Comparison of ENCODE assay signal across 1 cellular context in genomic region chr7:126803060-126803665, GRCh38.
TF ChIP-seq lines count a peak whose summit lies in the region.

No MANE protein-coding gene starts in this region.

TF ChIP-seq in SK-N-SH, 30 proteins besides CTCF, POLR2A, EP300 and RAD21 (continued from another document):
- no peak for TF ChIP-seq FOSL2 (IDR thresholded peaks at IDR 0.05; ENCODE audit: borderline replicate concordance, low read depth)
- peak; percentile 12; the same call in 1 of the 2 replicates for TF ChIP-seq NRF1 (IDR thresholded peaks at IDR 0.05; ENCODE audit: low read depth, low read length)
- TF ChIP-seq ZBTB33 (IDR thresholded peaks at IDR 0.05; ENCODE audit: borderline replicate concordance, low read depth), result no peak
- no peak for TF ChIP-seq MEF2A (IDR thresholded peaks at IDR 0.05; ENCODE audit: borderline replicate concordance, low read depth)
- TF ChIP-seq YY1 (IDR thresholded peaks at IDR 0.05; ENCODE audit: low read depth), result no peak
- no peak for TF ChIP-seq IRF3 (IDR thresholded peaks at IDR 0.05; ENCODE audit: low read depth, low read length)
- TF ChIP-seq RCOR1 (IDR thresholded peaks at IDR 0.05; ENCODE audit: low read length), result 0 out of 2 replicates have a peak, but pooled peaks have one; percentile 15
- peak; percentile 14; the same call in 1 of the 2 replicates for TF ChIP-seq RFX5 (IDR thresholded peaks at IDR 0.05; ENCODE audit: low read length)
- no peak for TF ChIP-seq TCF12 (IDR thresholded peaks at IDR 0.05)
- no peak for TF ChIP-seq TEAD4 (IDR thresholded peaks at IDR 0.05; ENCODE audit: borderline replicate concordance, insufficient read depth)
- TF ChIP-seq SMC3 (IDR thresholded peaks at IDR 0.05; ENCODE audit: low read depth, low read length), result peak; percentile 85
- TF ChIP-seq MXI1 (IDR thresholded peaks at IDR 0.05; ENCODE audit: low read depth, low read length), result no peak
- TF ChIP-seq PBX3 (IDR thresholded peaks at IDR 0.05), result no peak
- TF ChIP-seq FOXJ3 (CRISPR knock-in tag; IDR thresholded peaks at IDR 0.05), result no peak
- TF ChIP-seq RXRA (IDR thresholded peaks at IDR 0.05; ENCODE audit: borderline replicate concordance, low read depth), result no peak
- no peak for TF ChIP-seq SIN3A (IDR thresholded peaks at IDR 0.05; ENCODE audit: borderline replicate concordance, low read depth, low read length)
- TF ChIP-seq GATA2 (CRISPR knock-in tag; IDR thresholded peaks at IDR 0.05), result no peak
- TF ChIP-seq GABPA (IDR thresholded peaks at IDR 0.05; ENCODE audit: low read depth), result no peak
- TF ChIP-seq USF2 (IDR thresholded peaks at IDR 0.05; ENCODE audit: borderline replicate concordance, low read depth, low read length), result no peak
- no peak for TF ChIP-seq JUND (IDR thresholded peaks at IDR 0.05)
- TF ChIP-seq EZH2phosphoT487 (IDR thresholded peaks at IDR 0.05; ENCODE audit: borderline replicate concordance, low read depth), result no peak
- TF ChIP-seq REST (IDR thresholded peaks at IDR 0.05; ENCODE audit: low read depth, low read length), result no peak
- TF ChIP-seq MAX (IDR thresholded peaks at IDR 0.05; ENCODE audit: low read depth), result no peak
- no peak for TF ChIP-seq FOXM1 (IDR thresholded peaks at IDR 0.05; ENCODE audit: low read depth)
